ENCODE assay signal across 16 cellular contexts in the genomic region with DNA sequence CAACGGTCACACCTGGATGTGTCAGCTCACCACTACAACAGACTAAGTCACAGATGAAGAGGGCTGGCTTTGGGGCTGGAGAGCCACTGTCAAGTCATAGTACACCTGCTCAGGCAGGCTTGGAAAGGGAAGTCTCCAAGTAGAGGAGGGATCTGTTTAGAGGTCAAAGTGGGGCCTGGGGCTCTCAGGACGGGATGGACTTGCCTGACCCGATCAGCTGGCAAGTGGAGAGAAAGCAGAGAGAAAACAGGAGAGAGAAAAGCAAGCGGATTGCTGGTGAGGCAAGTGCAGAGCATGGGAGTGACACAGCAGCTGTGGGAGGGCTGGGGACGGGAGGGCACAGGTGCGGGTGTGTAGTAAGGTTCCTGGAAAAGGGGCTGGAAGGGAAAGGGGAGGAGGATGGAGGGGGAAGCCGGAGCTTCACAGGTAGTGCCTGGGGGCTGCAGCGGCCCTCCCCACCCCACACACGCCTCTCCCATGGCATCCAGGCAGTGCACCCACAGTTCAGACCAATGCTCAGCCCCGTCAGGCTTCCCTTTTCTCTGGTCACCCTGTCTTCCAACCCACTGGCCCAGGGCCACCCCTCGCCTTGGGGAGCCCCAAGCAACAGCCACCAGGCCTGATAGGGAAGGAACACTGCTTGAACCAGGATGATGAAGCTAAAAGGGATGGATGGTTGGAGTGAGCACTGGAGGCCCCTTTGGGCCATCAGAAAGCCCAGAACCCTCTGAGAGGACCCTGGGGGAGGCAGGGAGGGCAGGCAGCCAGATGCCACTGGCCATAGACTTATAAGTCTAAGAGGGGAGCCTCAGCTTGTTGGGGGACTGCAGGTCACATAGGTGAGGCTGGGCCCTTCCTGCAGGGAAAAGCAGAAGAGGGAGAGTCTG. TPM values are rescaled to one million over a fixed set of nuclear protein-coding genes. Genes with fewer than 3 reads are reported as not detected.
DNase-seq lines count a peak whose midpoint lies in the region; ATAC-seq and TF ChIP-seq lines count a peak whose summit lies in the region.
"Had no signal": no experiment of that assay in that cellular context is flagged by ENCODE, and none has a peak within 500 bp of the region (broad histone marks: within the 10 kb centered on the region; RNA-seq: fewer than 3 reads in every experiment).

No MANE protein-coding gene starts in this region.

- H3K27ac Mint-ChIP-seq in T-helper 2 cell treated with Interferon-gamma antibody and Interleukin-4, amounts not matched to agents 5 μg/mL and 100 μg/mL, for 36 hours: no peak overlapping the region
- H3K27ac Mint-ChIP-seq in MCF 10A (ENCODE audit: low read depth, unreplicated experiment): no peak overlapping the region

- H3K4me1 ChIP-seq in right cardiac atrium (ENCODE audit: control insufficient read depth, insufficient read depth, low read length) (no peaks in the 10 kb centered on the region), heart right ventricle (peaks cover 0 to 20% (median 11%) of the 10 kb centered on the region in 9 donors)
- H3K4me1 ChIP-seq: gastrocnemius medialis had no signal

- H3K36me3 ChIP-seq in heart right ventricle (peaks cover 0 to 36% (median 24%) of the 10 kb centered on the region in 9 donors), SU-DHL-6 (ENCODE audit: low read length) (peaks cover 5% of the 10 kb centered on the region; the same call in 1 of the 2 replicates)

- no peak overlapping the region for H3K4me3 ChIP-seq in right cardiac atrium (ENCODE audit: low read length)
- no peak overlapping the region for H3K4me3 ChIP-seq in heart right ventricle
- no peak overlapping the region for H3K4me3 ChIP-seq in SU-DHL-6 (ENCODE audit: insufficient read depth, low read length, poor library complexity, severe bottlenecking)
- H3K4me3 ChIP-seq: body of pancreas had no signal

- CTCF ChIA-PET in MCF 10A (lab: Yijun Ruan, JAX): interaction anchor here (0.5 to 4.2 kb wide), 13 partner anchors 9 to 982 kb away, joined by 3 to 18 read pairs (median 3); partner anchors contain the start of gene RPS17

- no peaks in the 10 kb centered on the region for H3K9me3 Mint-ChIP-seq in T-helper 2 cell treated with Interferon-gamma antibody and Interleukin-4, amounts not matched to agents 5 μg/mL and 100 μg/mL, for 36 hours
- no peaks in the 10 kb centered on the region for H3K9me3 Mint-ChIP-seq in MCF 10A (ENCODE audit: unreplicated experiment)

- BruUV-seq in MCF 10A (replicated peaks; lab: Mats Ljungman, UMichigan): no TSS peak

- peaks cover 25% of the 10 kb centered on the region for H3K36me3 Mint-ChIP-seq in T-helper 2 cell treated with Interferon-gamma antibody and Interleukin-4, amounts not matched to agents 5 μg/mL and 100 μg/mL, for 36 hours (ENCODE audit: low read depth)
- H3K36me3 Mint-ChIP-seq in MCF 10A (ENCODE audit: insufficient read depth, unreplicated experiment): peaks cover 32% of the 10 kb centered on the region

- H3K9me3 ChIP-seq in right cardiac atrium (ENCODE audit: control insufficient read depth, low read length) (no peaks in the 10 kb centered on the region), heart right ventricle (no peaks in the 10 kb centered on the region), SU-DHL-6 (ENCODE audit: insufficient read depth, low read length) (no peaks in the 10 kb centered on the region)
- H3K9me3 ChIP-seq: body of pancreas, gastrocnemius medialis had no signal

- H3K9ac ChIP-seq in SU-DHL-6 (ENCODE audit: low read length): no peak overlapping the region; the same call in 1 of the 2 replicates

- H4K20me1 ChIP-seq in SU-DHL-6 (ENCODE audit: low read depth, low read length): no peaks in the 10 kb centered on the region; the same call in 1 of the 2 replicates

- peaks cover 33% of the 10 kb centered on the region for H3F3A ChIP-seq in SU-DHL-6 (ENCODE audit: insufficient read depth)

- H3K27me3 Mint-ChIP-seq in T-helper 2 cell treated with Interferon-gamma antibody and Interleukin-4, amounts not matched to agents 5 μg/mL and 100 μg/mL, for 36 hours (ENCODE audit: low read depth): no peaks in the 10 kb centered on the region
- no peaks in the 10 kb centered on the region for H3K27me3 Mint-ChIP-seq in MCF 10A (ENCODE audit: insufficient read depth, unreplicated experiment)

- H3K9me2 ChIP-seq in SU-DHL-6 (replicated peaks; ENCODE audit: insufficient read depth, low read length): no peaks in the 10 kb centered on the region

- DNase-seq in right cardiac atrium (peak in 2 of 3 donors; percentile 35 to 44), heart right ventricle (no peak), caudate nucleus (lab: John Stamatoyannopoulos, UW) (no peak), MCF 10A (ENCODE audit: unreplicated experiment) (no peak)
- no peak for DNase-seq in T-helper 2 cell treated with Interferon-gamma antibody and Interleukin-4, amounts not matched to agents 5 μg/mL and 100 μg/mL, for 36 hours (ENCODE audit: low spot score)
- DNase-seq: COR-L47, cortex of kidney, midbrain, NCI-H1930, NCI-H446 had no signal

- H3K27me3 ChIP-seq in right cardiac atrium (ENCODE audit: control insufficient read depth, insufficient read depth) (no peaks in the 10 kb centered on the region), heart right ventricle (no peaks in the 10 kb centered on the region), SU-DHL-6 (ENCODE audit: low read length) (no peaks in the 10 kb centered on the region)
- H3K27me3 ChIP-seq: body of pancreas, gastrocnemius medialis had no signal

- WGBS in right cardiac atrium: 84% methylated on average over 11 of the region's 11 CpGs
- 80 to 82% methylated on average over 11 of the region's 11 CpGs for WGBS in heart right ventricle, 2 donors

- POLR2A ChIA-PET in MCF 10A (lab: Yijun Ruan, JAX): interaction anchor here (0.6 to 1.3 kb wide), 4 partner anchors 8 to 277 kb away, joined by 3 to 16 read pairs (median 4); partner anchors contain the start of gene RPS17

- H2AFZ ChIP-seq in SU-DHL-6 (ENCODE audit: low read depth, low read length, severe bottlenecking): no peak overlapping the region

- no peak for TF ChIP-seq CTCF in heart right ventricle (IDR thresholded peaks at IDR 0.05)
- no peak for TF ChIP-seq CTCF in SU-DHL-6 (IDR thresholded peaks at IDR 0.05; ENCODE audit: insufficient read depth, low read length, poor library complexity, severe bottlenecking)
- no peak for TF ChIP-seq CTCF in MCF 10A (IDR thresholded peaks at IDR 0.05; ENCODE audit: unreplicated experiment)

- H3K4me1 Mint-ChIP-seq in T-helper 2 cell treated with Interferon-gamma antibody and Interleukin-4, amounts not matched to agents 5 μg/mL and 100 μg/mL, for 36 hours (ENCODE audit: low read depth): peaks cover 8% of the 10 kb centered on the region
- peaks cover 29% of the 10 kb centered on the region for H3K4me1 Mint-ChIP-seq in MCF 10A (ENCODE audit: insufficient read depth, unreplicated experiment)

- H3K79me2 ChIP-seq in SU-DHL-6 (ENCODE audit: insufficient read depth, low read length): no peaks in the 10 kb centered on the region

- H3K27ac ChIP-seq in right cardiac atrium (ENCODE audit: low read length) (no peak overlapping the region), heart right ventricle (peak overlapping the region in 1 of 10 donors; percentile 40), SU-DHL-6 (ENCODE audit: low read depth, low read length) (peak overlapping the region; percentile 74), caudate nucleus (ENCODE audit: low read depth, low read length) (no peak overlapping the region)
- H3K27ac ChIP-seq: epithelial cell of prostate, gastrocnemius medialis had no signal

- ATAC-seq in right cardiac atrium (no peak), heart right ventricle (no peak), esophagus mucosa (peak; percentile 16), GM19452 (IDR thresholded peaks at IDR 0.05; ENCODE audit: unreplicated experiment) (no peak)

- H3K4me3 Mint-ChIP-seq in T-helper 2 cell treated with Interferon-gamma antibody and Interleukin-4, amounts not matched to agents 5 μg/mL and 100 μg/mL, for 36 hours: no peak overlapping the region
- H3K4me3 Mint-ChIP-seq in MCF 10A (ENCODE audit: unreplicated experiment): no peak overlapping the region

- peak overlapping the region; percentile 36 for H3K4me2 ChIP-seq in SU-DHL-6 (ENCODE audit: low read depth, low read length, poor library complexity, severe bottlenecking)

- intact Hi-C loops in right cardiac atrium (cut with DNase I): loop anchor here in 1 of 4 donors (10.0 kb wide), 1 partner anchor 273 kb away; the partner anchor contains the start of genes FSD2 and WHAMM
- intact Hi-C loops in heart right ventricle (cut with DNase I): loop anchor here in 3 of 10 donors (10.0 kb wide), 2 partner anchors 213 to 473 kb away; no protein-coding TSS in a partner anchor
- intact Hi-C loops in MCF 10A (cut with micrococcal nuclease): no loop called here

RNA-seq across cellular contexts. Expression of gene RPS17, which starts 8.5 kb away (rescaled TPM):
- total RNA-seq in right cardiac atrium (100 to 1,000 TPM; 749 to 949 (median 824) TPM), heart right ventricle (1,000 to 10,000 TPM in 1 of 10 donors, 100 to 1,000 TPM in 9; 675 to 1,048 (median 736) TPM), esophagus mucosa (2,071 TPM), MCF 10A (2022) (2,707 and 3,065 TPM in 2 replicates)
- polyA plus RNA-seq in right cardiac atrium (1,832 TPM), heart right ventricle (1,000 to 10,000 TPM; 1,076 to 3,888 TPM)

Comparison
In these comparisons a context has a peak if more than half of its experiments do, and no peak if none do; other contexts are left out.
1. DNase-seq: peak in right cardiac atrium (2 of 3); none in heart right ventricle (0 of 2), caudate nucleus (0 of 61), T-helper 2 cell treated with Interferon-gamma antibody and Interleukin-4, amounts not matched to agents 5 μg/mL and 100 μg/mL, for 36 hours (single experiment) and MCF 10A (single experiment).